8 cellular contexts compared by ENCODE assay signal in the genomic region with DNA sequence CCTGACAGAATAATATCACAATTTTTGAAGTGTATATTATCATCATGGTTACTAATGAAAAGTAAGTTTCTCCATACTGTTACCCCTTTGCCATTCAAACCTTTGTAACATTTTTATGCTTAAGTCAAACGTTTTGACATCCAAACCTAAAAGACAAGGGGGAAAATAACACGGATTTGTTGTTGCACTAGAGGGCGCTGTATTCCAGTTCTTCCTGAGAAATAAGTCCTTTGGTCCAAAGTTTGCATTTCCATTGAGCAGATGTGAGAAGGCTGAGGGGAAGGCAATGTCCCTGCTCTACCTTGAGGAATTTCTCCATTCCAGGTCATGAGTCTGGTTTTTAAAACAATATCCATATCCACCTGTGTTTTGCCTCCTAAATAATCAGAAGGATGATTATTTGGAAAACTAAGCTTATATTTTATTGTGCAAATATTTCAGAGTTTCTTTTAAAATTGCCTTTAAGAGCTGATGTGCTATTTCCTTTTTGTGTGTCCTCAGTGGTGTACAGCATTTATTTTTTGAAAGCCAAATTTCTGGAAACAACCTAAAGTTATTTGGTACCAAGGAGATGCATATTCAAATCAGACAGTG. TPM values are rescaled to one million over a fixed set of nuclear protein-coding genes. Genes with fewer than 3 reads are reported as not detected.
DNase-seq lines count a peak whose midpoint lies in the region; ATAC-seq, FAIRE-seq and TF ChIP-seq lines count a peak whose summit lies in the region.

No MANE protein-coding gene starts in this region.

- H2AK5ac ChIP-seq in mesenchymal stem cell (ENCODE audit: low read length, severe bottlenecking), result no peak overlapping the region

- H3K4me1 ChIP-seq in SK-N-SH (ENCODE audit: control insufficient read depth in 1 of 2, insufficient read depth in 2 of 2, low read depth in 1 of 2, low read length in 1 of 2) (no peaks in the 10 kb centered on the region), mesenchymal stem cell (ENCODE audit: control insufficient read depth, insufficient read depth, low read depth, low read length) (no peaks in the 10 kb centered on the region)

- H3K4me2 ChIP-seq in SK-N-SH, result no peak overlapping the region
- H3K4me2 ChIP-seq in mesenchymal stem cell (ENCODE audit: low read length, poor library complexity, severe bottlenecking), result no peak overlapping the region

- no peak overlapping the region for H3K4ac ChIP-seq in mesenchymal stem cell (ENCODE audit: low read depth in 1 of 2, low read length in 2 of 2)

- TF ChIP-seq CTCF in SK-N-SH (IDR thresholded peaks at IDR 0.05), result peak; percentile 86

- H2BK12ac ChIP-seq in mesenchymal stem cell (ENCODE audit: low read length in 2 of 2), result no peak overlapping the region

- under 1% methylated on average over 3 of the region's 3 CpGs for WGBS in SK-N-SH (ENCODE audit: low lambda C conversion rate)
- WGBS in mesenchymal stem cell, result 0% methylated on average over 3 of the region's 3 CpGs

- no peaks in the 10 kb centered on the region for H3K27me3 ChIP-seq in SK-N-SH (ENCODE audit: insufficient read depth)
- no peaks in the 10 kb centered on the region for H3K27me3 ChIP-seq in mesenchymal stem cell (ENCODE audit: control insufficient read depth in 1 of 2, insufficient read depth in 1 of 2, low read length in 2 of 2)

- POLR2A ChIA-PET in SK-N-SH (lab: Yijun Ruan, JAX), result no interaction called here

- FAIRE-seq in endometrium (lab: Jason Lieb, UNC), result peak; percentile 94

- H2BK120ac ChIP-seq in mesenchymal stem cell (ENCODE audit: low read depth, low read length), result no peak overlapping the region

- H4K91ac ChIP-seq in mesenchymal stem cell (ENCODE audit: low read length), result no peak overlapping the region

- CTCF ChIA-PET in SK-N-SH (lab: Yijun Ruan, JAX), result interaction anchor here (0.5 to 2.8 kb wide), 52 partner anchors 8 to 272 kb away, joined by 3 to 73 read pairs (median 4); partner anchors contain the start of genes LECT2 and SMAD5

- ATAC-seq in GM18498 (IDR thresholded peaks at IDR 0.05; ENCODE audit: unreplicated experiment) (no peak), HG03095 (IDR thresholded peaks at IDR 0.05; ENCODE audit: unreplicated experiment) (no peak)

- H3K36me3 ChIP-seq in SK-N-SH (replicated peaks in 1 of 2; ENCODE audit: control insufficient read depth in 1 of 2, insufficient read depth in 2 of 2, low read length in 1 of 2), result peaks cover 28 to 32% of the 10 kb centered on the region in 2 experiments
- H3K36me3 ChIP-seq in mesenchymal stem cell (ENCODE audit: control insufficient read depth in 1 of 2, insufficient read depth in 2 of 2, low read depth in 1 of 2, low read length in 2 of 2), result no peaks in the 10 kb centered on the region

- H3K27ac ChIP-seq in SK-N-SH (ENCODE audit: low read depth in 2 of 2, low read length in 1 of 2) (peak overlapping the region; percentile 35 to 47; a peak in 2 of 4 replicates), mesenchymal stem cell (ENCODE audit: low read length, poor library complexity, severe bottlenecking) (no peak overlapping the region)

- no peak overlapping the region for H2BK5ac ChIP-seq in mesenchymal stem cell (ENCODE audit: low read depth, low read length, poor library complexity, severe bottlenecking)

- H3K4me3 ChIP-seq in SK-N-SH (ENCODE audit: low read depth in 2 of 2, low read length in 1 of 2), result no peak overlapping the region
- H3K4me3 ChIP-seq in mesenchymal stem cell (ENCODE audit: insufficient read depth in 1 of 2, low read depth in 1 of 2, low read length in 2 of 2), result no peak overlapping the region

- H2AFZ ChIP-seq in SK-N-SH (ENCODE audit: low read depth) (no peak overlapping the region), mesenchymal stem cell (ENCODE audit: low read depth, low read length) (no peak overlapping the region)

- H3K9me3 ChIP-seq in SK-N-SH (no peaks in the 10 kb centered on the region), mesenchymal stem cell (ENCODE audit: control insufficient read depth, low read length) (no peaks in the 10 kb centered on the region)

- no peak overlapping the region for H4K8ac ChIP-seq in mesenchymal stem cell (ENCODE audit: low read length)

- peak; percentile 96 for TF ChIP-seq RAD21 in SK-N-SH (IDR thresholded peaks at IDR 0.05; ENCODE audit: low read length)

- no peaks in the 10 kb centered on the region for H3K9me2 ChIP-seq in SK-N-SH

- 0 out of 2 replicates have a peak, but pooled peaks cover 2% of the 10 kb centered on the region for H3K79me2 ChIP-seq in SK-N-SH (ENCODE audit: insufficient read depth)

- H2BK15ac ChIP-seq in mesenchymal stem cell (ENCODE audit: low read depth, poor library complexity, severe bottlenecking), result no peak overlapping the region

- no peak overlapping the region for H3K18ac ChIP-seq in mesenchymal stem cell (ENCODE audit: low read depth in 1 of 2, low read length in 2 of 2)

- no peaks in the 10 kb centered on the region for H3K79me1 ChIP-seq in mesenchymal stem cell (replicated peaks; ENCODE audit: low read length, poor library complexity, severe bottlenecking)

- H3K14ac ChIP-seq in mesenchymal stem cell (ENCODE audit: low read length in 2 of 2), result no peak overlapping the region

- no peak overlapping the region for H3K9ac ChIP-seq in SK-N-SH
- H3K9ac ChIP-seq in mesenchymal stem cell (ENCODE audit: low read length), result no peak overlapping the region

- TF ChIP-seq EP300 in SK-N-SH (IDR thresholded peaks at IDR 0.05; ENCODE audit: borderline replicate concordance in 1 of 2, low read depth in 1 of 2, low read length in 1 of 2), result no peak

- in situ Hi-C loops in ACHN (cut with HindIII; ENCODE audit: low pct_ligation_motif_present, low pct_unique_long_range_greater_than_20kb, low sequenced_read_pairs), result no loop called here

- peaks cover 31% of the 10 kb centered on the region for H3F3A ChIP-seq in SK-N-SH (replicated peaks; ENCODE audit: insufficient read depth)

- DNase-seq in ACHN (peak; percentile 77), GM03348 (ENCODE audit: low spot score) (peak; percentile 70), NCI-H1092 treated with DMSO at 0.1 percent for 48 hours (lab: John Stamatoyannopoulos, UW) (peak; percentile 61), SK-N-SH (peak; percentile 66), mesenchymal stem cell (peak; percentile 84)

- H4K20me1 ChIP-seq in SK-N-SH (ENCODE audit: insufficient read depth), result no peaks in the 10 kb centered on the region

- no peak overlapping the region for H3K23ac ChIP-seq in mesenchymal stem cell (ENCODE audit: low read length in 2 of 2)

TF ChIP-seq in SK-N-SH, 30 proteins besides CTCF, POLR2A, EP300 and RAD21:
- peak; percentile 39; the same call in 1 of the 2 replicates for TF ChIP-seq FOXM1 (IDR thresholded peaks at IDR 0.05; ENCODE audit: low read depth)
- TF ChIP-seq PBX3 (IDR thresholded peaks at IDR 0.05), result no peak
- TF ChIP-seq SMC3 (IDR thresholded peaks at IDR 0.05; ENCODE audit: low read depth, low read length), result peak; percentile 96
- 0 out of 2 replicates have a peak, but pooled peaks have one; percentile 24 for TF ChIP-seq MXI1 (IDR thresholded peaks at IDR 0.05; ENCODE audit: low read depth, low read length)
- TF ChIP-seq TCF12 (IDR thresholded peaks at IDR 0.05), result peak; percentile 61
- no peak for TF ChIP-seq REST (IDR thresholded peaks at IDR 0.05; ENCODE audit: low read depth, low read length)
- 0 out of 2 replicates have a peak, but pooled peaks have one; percentile 26 for TF ChIP-seq RCOR1 (IDR thresholded peaks at IDR 0.05; ENCODE audit: low read length)

RNA-seq across cellular contexts. Expression of gene LECT2, which starts 9.7 kb away (rescaled TPM):
- polyA plus RNA-seq in SK-N-SH (2012; rRNA removed), result 0.18 and 0.60 TPM in 2 replicates
- 0.31 and 0.46 TPM in 2 replicates for polyA plus RNA-seq in SK-N-SH (2012; cell fraction: cytosol; rRNA removed)
- polyA plus RNA-seq in SK-N-SH (2012; cell fraction: nucleus; rRNA removed), result 0.35 and 0.49 TPM in 2 replicates
- polyA plus RNA-seq in mesenchymal stem cell (2013, experiment 1 of 2), result not detected
- polyA plus RNA-seq in mesenchymal stem cell (2013, experiment 2 of 2), result 0.08 TPM

RNA-seq across cellular contexts. Expression of gene IL9, which starts 49.4 kb away (rescaled TPM):
- polyA plus RNA-seq in SK-N-SH (2012; rRNA removed), result not detected in 2 replicates
- polyA plus RNA-seq in SK-N-SH (2012; cell fraction: cytosol; rRNA removed), result not detected in 2 replicates
- polyA plus RNA-seq in SK-N-SH (2012; cell fraction: nucleus; rRNA removed), result 0.22 TPM in 1 of 2 replicates, not detected in the other
- not detected for polyA plus RNA-seq in mesenchymal stem cell (2013, experiment 1 of 2)
- polyA plus RNA-seq in mesenchymal stem cell (2013, experiment 2 of 2), result not detected
